ENCODE assay signal across 1 cellular context in genomic region chr2:43154685-43155084, GRCh38.
TF ChIP-seq lines count a peak whose summit lies in the region.

No MANE protein-coding gene starts in this region.

TF ChIP-seq in Ishikawa, 13 proteins besides CTCF, POLR2A, EP300 and RAD21 (continued from another document):
- no peak for TF ChIP-seq FOXM1 (IDR thresholded peaks at IDR 0.05; ENCODE audit: borderline replicate concordance, low read depth)
- TF ChIP-seq NFIC (IDR thresholded peaks at IDR 0.05), result peak; percentile 73
- peak; percentile 71 for TF ChIP-seq TEAD4 (IDR thresholded peaks at IDR 0.05)
